11 cellular contexts compared by ENCODE assay signal in the genomic region with DNA sequence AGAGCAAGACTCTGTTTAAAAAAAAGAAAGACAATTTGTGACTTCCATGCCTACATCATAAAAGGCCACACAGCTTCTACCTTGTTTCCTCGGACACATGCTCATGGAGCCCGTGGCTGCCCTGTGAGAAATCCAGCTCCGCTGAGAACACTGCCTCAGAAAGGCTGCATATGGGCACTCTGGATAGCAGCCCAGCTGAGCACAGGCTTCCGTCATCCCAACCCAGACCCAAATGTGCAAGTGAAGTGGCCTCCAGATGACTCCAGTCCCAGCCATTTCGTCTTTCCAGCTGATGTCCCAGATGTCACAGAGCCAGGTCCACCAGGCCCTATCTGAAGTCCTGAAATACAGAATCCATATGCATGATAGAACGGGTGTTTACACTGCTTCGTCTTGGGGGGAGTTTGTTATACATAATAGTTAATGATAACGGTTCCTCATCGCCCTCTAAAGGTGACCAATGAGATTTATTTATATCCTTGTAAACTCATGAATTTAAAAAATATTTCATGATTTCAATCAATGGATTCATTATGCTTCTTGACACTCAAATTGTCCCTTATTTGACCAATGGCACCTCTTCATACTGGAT.
A peak's percentile ranks its signal among the peaks of the same experiment; 100 is the strongest.
DNase-seq lines count a peak whose midpoint lies in the region; ATAC-seq and TF ChIP-seq lines count a peak whose summit lies in the region.
"Had no signal": no experiment of that assay in that cellular context is flagged by ENCODE, and none has a peak within 500 bp of the region (broad histone marks: within the 10 kb centered on the region; RNA-seq: fewer than 3 reads in every experiment).

No MANE protein-coding gene starts in this region.

- no peak overlapping the region for H2AFZ ChIP-seq in OCI-LY1 (ENCODE audit: low read length)

- H3K27ac Mint-ChIP-seq in stimulated activated memory B cell treated with anti-CD40 and anti-IgM and Interleukin-4, amounts not matched to agents 10 μg/mL and 1 μg/mL and 100 μg/mL, for 72 hours = peak overlapping the region; percentile 64
- H3K27ac Mint-ChIP-seq: nephron had no signal

- peaks cover 4% of the 10 kb centered on the region for H3K4me1 ChIP-seq in OCI-LY1 (ENCODE audit: insufficient read depth, low read length, severe bottlenecking)

- H3K27me3 Mint-ChIP-seq in stimulated activated memory B cell treated with anti-CD40 and anti-IgM and Interleukin-4, amounts not matched to agents 10 μg/mL and 1 μg/mL and 100 μg/mL, for 72 hours = peaks cover 21% of the 10 kb centered on the region

- no peak overlapping the region for H3K4me3 ChIP-seq in OCI-LY1 (ENCODE audit: low read depth, low read length, poor library complexity, severe bottlenecking)
- H3K4me3 ChIP-seq: A549 had no signal

- no peak overlapping the region for H3K4me2 ChIP-seq in OCI-LY1 (ENCODE audit: low read length)
- H3K4me2 ChIP-seq: A549 had no signal

- no peaks in the 10 kb centered on the region for H3F3A ChIP-seq in OCI-LY1 (ENCODE audit: insufficient read depth, low read length)

- no peaks in the 10 kb centered on the region for H3K9me3 ChIP-seq in OCI-LY1 (ENCODE audit: low read length)

- DNase-seq in NCI-H82 (lab: John Stamatoyannopoulos, UW) = peak; percentile 18
- DNase-seq in NCI-H82 treated with DMSO at 0.1 percent for 48 hours (lab: John Stamatoyannopoulos, UW; ENCODE audit: unreplicated experiment) = no peak
- DNase-seq in fibroblast of gingiva (ENCODE audit: low read depth) = peak; percentile 15
- DNase-seq in foreskin melanocyte = no peak
- DNase-seq in T1000 (lab: John Stamatoyannopoulos, UW) = no peak
- no peak for DNase-seq in SHP77 treated with DMSO at 0.1 percent for 48 hours (lab: John Stamatoyannopoulos, UW)
- DNase-seq: NCI-H1417 treated with DMSO at 0.1 percent for 48 hours had no signal

- H3K27ac ChIP-seq in OCI-LY1 (ENCODE audit: low read depth, low read length, poor library complexity, severe bottlenecking) = no peak overlapping the region
- H3K27ac ChIP-seq: A549 had no signal

- H3K9me2 ChIP-seq in OCI-LY1 (ENCODE audit: low read depth, low read length) = no peaks in the 10 kb centered on the region

- H3K4me1 Mint-ChIP-seq in stimulated activated memory B cell treated with anti-CD40 and anti-IgM and Interleukin-4, amounts not matched to agents 10 μg/mL and 1 μg/mL and 100 μg/mL, for 72 hours = peaks cover 33% of the 10 kb centered on the region

- peaks cover 8% of the 10 kb centered on the region for H3K9me3 Mint-ChIP-seq in stimulated activated memory B cell treated with anti-CD40 and anti-IgM and Interleukin-4, amounts not matched to agents 10 μg/mL and 1 μg/mL and 100 μg/mL, for 72 hours
- H3K9me3 Mint-ChIP-seq: nephron had no signal

- H4K20me1 ChIP-seq in OCI-LY1 (ENCODE audit: insufficient read depth, low read length) = no peaks in the 10 kb centered on the region

- TF ChIP-seq CTCF in OCI-LY1 (IDR thresholded peaks at IDR 0.05; ENCODE audit: low read length) = 0 out of 2 replicates have a peak, but pooled peaks have one; percentile 38

- no peak for ATAC-seq in stimulated activated memory B cell treated with anti-CD40 and anti-IgM and Interleukin-4, amounts not matched to agents 10 μg/mL and 1 μg/mL and 100 μg/mL, for 72 hours
- ATAC-seq: A549 had no signal

- H3K27me3 ChIP-seq in OCI-LY1 (ENCODE audit: insufficient read depth, low read length) = no peaks in the 10 kb centered on the region

- H3K36me3 Mint-ChIP-seq in stimulated activated memory B cell treated with anti-CD40 and anti-IgM and Interleukin-4, amounts not matched to agents 10 μg/mL and 1 μg/mL and 100 μg/mL, for 72 hours = no peaks in the 10 kb centered on the region

- H3K36me3 ChIP-seq in OCI-LY1 (ENCODE audit: insufficient read depth, low read length) = no peaks in the 10 kb centered on the region

- no peak overlapping the region for H3K4me3 Mint-ChIP-seq in stimulated activated memory B cell treated with anti-CD40 and anti-IgM and Interleukin-4, amounts not matched to agents 10 μg/mL and 1 μg/mL and 100 μg/mL, for 72 hours
- H3K4me3 Mint-ChIP-seq: nephron had no signal

- H3K9ac ChIP-seq in OCI-LY1 (ENCODE audit: low read length) = no peak overlapping the region

- H3K79me2 ChIP-seq in OCI-LY1 (ENCODE audit: insufficient read depth, low read length) = no peaks in the 10 kb centered on the region

Comparison
In these comparisons a context has a peak if more than half of its experiments do, and no peak if none do; other contexts are left out.
1. DNase-seq: peak in NCI-H82 (single experiment) and fibroblast of gingiva (single experiment); none in NCI-H82 treated with DMSO at 0.1 percent for 48 hours (single experiment), foreskin melanocyte (single experiment), T1000 (single experiment) and SHP77 treated with DMSO at 0.1 percent for 48 hours (single experiment).